In genomic region chr11:114140826-114141225, GRCh38 we compare ENCODE assay signal across 16 cellular contexts.
DNase-seq lines count a peak whose midpoint lies in the region; ATAC-seq and TF ChIP-seq lines count a peak whose summit lies in the region.
"Had no signal": no experiment of that assay in that cellular context is flagged by ENCODE, and none has a peak within 500 bp of the region (broad histone marks: within the 10 kb centered on the region; RNA-seq: fewer than 3 reads in every experiment).

No MANE protein-coding gene starts in this region.

- H3K27me3 ChIP-seq in thoracic aorta (replicated peaks; ENCODE audit: insufficient read depth): no peaks in the 10 kb centered on the region

- TF ChIP-seq CTCF in nephron progenitor cell (IDR thresholded peaks at IDR 0.05): no peak
- no peak for TF ChIP-seq CTCF in thoracic aorta (IDR thresholded peaks at IDR 0.05)

- H3K27me3 Mint-ChIP-seq in nephron progenitor cell (ENCODE audit: low read depth, poor library complexity): no peaks in the 10 kb centered on the region
- H3K27me3 Mint-ChIP-seq in activated CD8-positive, alpha-beta memory T cell treated with anti-CD3 and anti-CD28 coated beads, Interleukin-2, amount 10 ng/mL, durations not matched to agents 7 days and 5 days: peaks cover 8% of the 10 kb centered on the region

- no peak overlapping the region for H3K4me3 ChIP-seq in thoracic aorta

- no peak overlapping the region for H3K4me3 Mint-ChIP-seq in nephron progenitor cell
- H3K4me3 Mint-ChIP-seq in activated CD8-positive, alpha-beta memory T cell treated with anti-CD3 and anti-CD28 coated beads, Interleukin-2, amount 10 ng/mL, durations not matched to agents 7 days and 5 days: no peak overlapping the region

- ATAC-seq in thoracic aorta (ENCODE audit: insufficient number of reproducible peaks, low FRiP score, low read depth) (no peak), HG02610 (IDR thresholded peaks at IDR 0.05; ENCODE audit: unreplicated experiment) (no peak), GM19035 (IDR thresholded peaks at IDR 0.05; ENCODE audit: unreplicated experiment) (no peak)
- ATAC-seq in activated CD8-positive, alpha-beta memory T cell treated with anti-CD3 and anti-CD28 coated beads, Interleukin-2, amount 10 ng/mL, durations not matched to agents 7 days and 5 days: no peak
- ATAC-seq: Panc1 had no signal

- H3K4me1 ChIP-seq in thoracic aorta (ENCODE audit: control insufficient read depth in 1 of 2, low read depth in 2 of 2): peaks cover 89 to 98% of the 10 kb centered on the region in 2 donors

- peaks cover 22% of the 10 kb centered on the region for H3K36me3 Mint-ChIP-seq in nephron progenitor cell (ENCODE audit: low read depth)
- H3K36me3 Mint-ChIP-seq in activated CD8-positive, alpha-beta memory T cell treated with anti-CD3 and anti-CD28 coated beads, Interleukin-2, amount 10 ng/mL, durations not matched to agents 7 days and 5 days: no peaks in the 10 kb centered on the region

- H3K27ac Mint-ChIP-seq in nephron progenitor cell: peak overlapping the region; percentile 63
- H3K27ac Mint-ChIP-seq in activated CD8-positive, alpha-beta memory T cell treated with anti-CD3 and anti-CD28 coated beads, Interleukin-2, amount 10 ng/mL, durations not matched to agents 7 days and 5 days: no peak overlapping the region

- H3K27ac ChIP-seq in angular gyrus (ENCODE audit: low read depth, low read length) (peak overlapping the region; percentile 86), thoracic aorta (peak overlapping the region; percentile 96 to 97)

- peaks cover 92% of the 10 kb centered on the region for H3K4me1 Mint-ChIP-seq in nephron progenitor cell
- H3K4me1 Mint-ChIP-seq in activated CD8-positive, alpha-beta memory T cell treated with anti-CD3 and anti-CD28 coated beads, Interleukin-2, amount 10 ng/mL, durations not matched to agents 7 days and 5 days: peaks cover 5% of the 10 kb centered on the region

- CTCF ChIA-PET in activated CD8-positive, alpha-beta memory T cell treated with anti-CD3 and anti-CD28 coated beads, Interleukin-2, amount 10 ng/mL, durations not matched to agents 7 days and 5 days (lab: Charles Lee): interaction anchor here (1.2 kb wide), 1 partner anchor 121 kb away, joined by 3 read pairs; no protein-coding TSS in a partner anchor

- H3K36me3 ChIP-seq in thoracic aorta: peaks cover 35% of the 10 kb centered on the region

- H3K9me3 Mint-ChIP-seq in nephron progenitor cell: no peaks in the 10 kb centered on the region
- no peaks in the 10 kb centered on the region for H3K9me3 Mint-ChIP-seq in activated CD8-positive, alpha-beta memory T cell treated with anti-CD3 and anti-CD28 coated beads, Interleukin-2, amount 10 ng/mL, durations not matched to agents 7 days and 5 days (ENCODE audit: low read depth)

- peak; percentile 52 for DNase-seq in activated effector memory CD4-positive, alpha-beta T cell treated with anti-CD3 and anti-CD28 coated beads, Interleukin-2, amount 50 U/mL, for 16 hours
- no peak for DNase-seq in activated effector memory CD4-positive, alpha-beta T cell treated with Interleukin-2 at 50 U/mL for 16 hours
- DNase-seq in nephron progenitor cell: no peak
- no peak for DNase-seq in thoracic aorta (ENCODE audit: low spot score)
- no peak for DNase-seq in activated CD8-positive, alpha-beta memory T cell treated with anti-CD3 and anti-CD28 coated beads, Interleukin-2, amount 10 ng/mL, durations not matched to agents 7 days and 5 days
- DNase-seq: 8988T, DMS53, MV-4-11, NCI-H1436, NCI-H2029 treated with DMSO at 0.1 percent for 48 hours, NCI-H510A, NCI-H82 had no signal

- no peaks in the 10 kb centered on the region for H3K9me3 ChIP-seq in thoracic aorta
